9 cellular contexts compared by ENCODE assay signal in genomic region chr14:86654558-86655184, GRCh38.
DNase-seq lines count a peak whose midpoint lies in the region; ATAC-seq and TF ChIP-seq lines count a peak whose summit lies in the region.
"Had no signal": no experiment of that assay in that cellular context is flagged by ENCODE, and none has a peak within 500 bp of the region (broad histone marks: within the 10 kb centered on the region; RNA-seq: fewer than 3 reads in every experiment).

No MANE protein-coding gene starts in this region.

- dilution Hi-C loops in IMR-90 (cut with HindIII; ENCODE audit: low sequenced_read_pairs, unreplicated experiment) = no loop called here

- no peak overlapping the region for H3K23ac ChIP-seq in IMR-90 (ENCODE audit: low read depth, low read length)

- no peak overlapping the region for H3K4ac ChIP-seq in IMR-90 (ENCODE audit: low read depth, low read length)

- no peak overlapping the region for H2AK5ac ChIP-seq in IMR-90 (ENCODE audit: low read depth, low read length)

- H3K27ac Mint-ChIP-seq in neural crest cell (ENCODE audit: unreplicated experiment) = no peak overlapping the region

- peak overlapping the region; percentile 26; the same call in 1 of the 2 replicates for H2BK20ac ChIP-seq in IMR-90 (ENCODE audit: low read depth, low read length)

- no peaks in the 10 kb centered on the region for H3K36me3 Mint-ChIP-seq in neural crest cell (ENCODE audit: low read depth)

- H3K4me2 ChIP-seq in IMR-90 (ENCODE audit: low read depth, low read length) = no peak overlapping the region

- H3K79me1 ChIP-seq in IMR-90 (ENCODE audit: low read depth in 1 of 2, low read length in 2 of 2) = no peaks in the 10 kb centered on the region

- no CpG with 5 or more reads among the region's 8 CpGs for WGBS in IMR-90 (ENCODE audit: extremely low coverage in 2 of 2, insufficient read length in 1 of 2), 2 experiments

- no peak overlapping the region for H3K18ac ChIP-seq in IMR-90 (ENCODE audit: low read depth, low read length)

- H4K8ac ChIP-seq in IMR-90 (ENCODE audit: low read depth in 2 of 2, low read length in 2 of 2) = no peak overlapping the region

- no peak overlapping the region for H3K27ac ChIP-seq in IMR-90 (ENCODE audit: insufficient read depth, low read length)
- H3K27ac ChIP-seq in effector memory CD4-positive, alpha-beta T cell (ENCODE audit: insufficient read depth, low read length, poor library complexity, severe bottlenecking) = no peak overlapping the region
- H3K27ac ChIP-seq: ovary had no signal

- intact Hi-C loops in IMR-90 (cut with micrococcal nuclease) = loop anchor here (5.0 to 10.0 kb wide), 2 partner anchors 143 to 350 kb away; no protein-coding TSS in a partner anchor

- no TSS peak for BruUV-seq in IMR-90 (replicated peaks; lab: Mats Ljungman, UMichigan)

- no peaks in the 10 kb centered on the region for H3K27me3 Mint-ChIP-seq in neural crest cell (ENCODE audit: low read depth)

- H3K27me3 ChIP-seq in IMR-90 (ENCODE audit: control insufficient read depth, insufficient read depth, low read length) = no peaks in the 10 kb centered on the region
- no peaks in the 10 kb centered on the region for H3K27me3 ChIP-seq in effector memory CD4-positive, alpha-beta T cell (replicated peaks; ENCODE audit: control insufficient read depth, insufficient read depth, low read length, poor library complexity, severe bottlenecking)
- H3K27me3 ChIP-seq: ovary had no signal

- CTCF ChIA-PET in IMR-90 (lab: Yijun Ruan, JAX) = interaction anchor here (0.7 to 1.4 kb wide), 6 partner anchors 9 to 135 kb away, joined by 3 to 6 read pairs (median 4); no protein-coding TSS in a partner anchor

- no peak overlapping the region for H2AFZ ChIP-seq in IMR-90 (replicated peaks; ENCODE audit: low read length, poor library complexity)

- TF ChIP-seq RAD21 in IMR-90 (IDR thresholded peaks at IDR 0.05; ENCODE audit: low read length) = peak; percentile 25; the same call in 1 of the 2 replicates

- no peaks in the 10 kb centered on the region for H4K20me1 ChIP-seq in IMR-90 (ENCODE audit: insufficient read depth, low read length)

- H2AK9ac ChIP-seq in IMR-90 (replicated peaks; ENCODE audit: low read depth, low read length, poor library complexity) = no peak overlapping the region

- no peaks in the 10 kb centered on the region for H3K4me1 Mint-ChIP-seq in neural crest cell

- H2BK120ac ChIP-seq in IMR-90 (ENCODE audit: low read depth, low read length) = 0 out of 2 replicates have a peak overlapping the region, but pooled peaks have one; percentile 84

- H3K9me1 ChIP-seq in IMR-90 (ENCODE audit: insufficient read depth, low read length) = 0 out of 2 replicates have a peak, but pooled peaks cover 2% of the 10 kb centered on the region

- ATAC-seq in IMR-90 (ENCODE audit: low read depth) = no peak
- no peak for ATAC-seq in GM18517 (IDR thresholded peaks at IDR 0.05; ENCODE audit: unreplicated experiment)
- no peak for ATAC-seq in GM18870 (IDR thresholded peaks at IDR 0.05; ENCODE audit: unreplicated experiment)

- no peak overlapping the region for H2BK5ac ChIP-seq in IMR-90 (ENCODE audit: low read depth, low read length, poor library complexity, severe bottlenecking)

- H3K4me1 ChIP-seq in IMR-90 (ENCODE audit: control insufficient read depth, insufficient read depth, low read length) = peaks cover 1% of the 10 kb centered on the region; the same call in 1 of the 2 replicates
- no peaks in the 10 kb centered on the region for H3K4me1 ChIP-seq in effector memory CD4-positive, alpha-beta T cell (ENCODE audit: control insufficient read depth, insufficient read depth, low read length, poor library complexity, severe bottlenecking)

- H3K9ac ChIP-seq in IMR-90 (ENCODE audit: low read depth, low read length) = no peak overlapping the region

- no peak overlapping the region for H4K5ac ChIP-seq in IMR-90 (ENCODE audit: low read depth, low read length)

- TF ChIP-seq CTCF in IMR-90 (conservative IDR thresholded peaks at IDR 0.05; ENCODE audit: low read depth, low read length) (peak; percentile 36), neural crest cell (conservative IDR thresholded peaks at IDR 0.05) (peak; percentile 69)

- no peak overlapping the region for H2BK15ac ChIP-seq in IMR-90 (ENCODE audit: low read depth, low read length)

- H3K4me3 ChIP-seq in IMR-90 (ENCODE audit: insufficient read depth, low read depth, low read length) = no peak overlapping the region
- H3K4me3 ChIP-seq in effector memory CD4-positive, alpha-beta T cell (ENCODE audit: insufficient read depth, low read depth, low read length, poor library complexity, severe bottlenecking) = no peak overlapping the region
- H3K4me3 ChIP-seq: ovary had no signal

- no peak overlapping the region for H3K4me3 Mint-ChIP-seq in neural crest cell

- no peak overlapping the region for H3K56ac ChIP-seq in IMR-90 (ENCODE audit: extremely low read depth, insufficient read depth, low read length)

- H3K9me3 Mint-ChIP-seq in neural crest cell = peaks cover 5% of the 10 kb centered on the region

- no peak for TF ChIP-seq POLR2A in IMR-90 (IDR thresholded peaks at IDR 0.05; ENCODE audit: low read depth, low read length)

- no peak overlapping the region for H4K91ac ChIP-seq in IMR-90 (ENCODE audit: insufficient read depth, low read depth, low read length)

- POLR2A ChIA-PET in IMR-90 (lab: Charles Lee; ENCODE audit: unreplicated experiment) = no interaction called here

- no peaks in the 10 kb centered on the region for H3K36me3 ChIP-seq in IMR-90 (ENCODE audit: control insufficient read depth, insufficient read depth, low read length)
- H3K36me3 ChIP-seq in effector memory CD4-positive, alpha-beta T cell (ENCODE audit: control insufficient read depth, insufficient read depth, low read length) = no peaks in the 10 kb centered on the region
- H3K36me3 ChIP-seq: ovary had no signal

- DNase-seq in EH (ENCODE audit: low read depth) = peak; percentile 33
- DNase-seq in IMR-90 = peak; percentile 26
- peak; percentile 37 for DNase-seq in RPMI8226
- DNase-seq in effector memory CD4-positive, alpha-beta T cell = peak in 2 of 3 donors; percentile 7 to 15
- DNase-seq in neural crest cell (ENCODE audit: low read depth, low spot score) = peak; percentile 61
- no peak for DNase-seq in epidermal melanocyte (ENCODE audit: insufficient read length, low spot score)

- H3K9me3 ChIP-seq in IMR-90 (ENCODE audit: control insufficient read depth, insufficient read depth, low read length) = no peaks in the 10 kb centered on the region
- no peaks in the 10 kb centered on the region for H3K9me3 ChIP-seq in effector memory CD4-positive, alpha-beta T cell (ENCODE audit: control insufficient read depth, low read length)
- H3K9me3 ChIP-seq: ovary had no signal

- in situ Hi-C loops in IMR-90 (cut with MboI; ENCODE audit: low sequenced_read_pairs) = no loop called here

- no peak overlapping the region for H3K14ac ChIP-seq in IMR-90 (replicated peaks; ENCODE audit: low read depth, low read length)

TF ChIP-seq in IMR-90, 13 proteins besides CTCF, POLR2A, EP300 and RAD21:
- TF ChIP-seq SMC3 (IDR thresholded peaks at IDR 0.05; ENCODE audit: low read depth, low read length) (0 out of 2 replicates have a peak, but pooled peaks have one; percentile 11), USF2 (IDR thresholded peaks at IDR 0.05; ENCODE audit: low read depth, low read length) (no peak), MAFK (IDR thresholded peaks at IDR 0.05; ENCODE audit: low read depth, low read length) (no peak)
